In genomic region chr1:44217809-44218410, GRCh38 we compare ENCODE assay signal across 8 cellular contexts. TPM values are rescaled to one million over a fixed set of nuclear protein-coding genes. Genes with fewer than 3 reads are reported as not detected.
DNase-seq lines count a peak whose midpoint lies in the region; ATAC-seq and TF ChIP-seq lines count a peak whose summit lies in the region.

No MANE protein-coding gene starts in this region.

- H3K36me3 Mint-ChIP-seq in WTC11, result peaks cover 43% of the 10 kb centered on the region

- H3K4me1 Mint-ChIP-seq in WTC11, result peaks cover 7% of the 10 kb centered on the region

- H3K9me3 ChIP-seq in AG04450 (ENCODE audit: control insufficient read depth, insufficient read depth, low read length), result no peaks in the 10 kb centered on the region; the same call in 1 of the 2 replicates
- H3K9me3 ChIP-seq in breast epithelium, result no peaks in the 10 kb centered on the region

- intact Hi-C loops in breast epithelium (cut with DNase I; ENCODE audit: low total_unique reads), result no loop called here

- H3K4me1 ChIP-seq in breast epithelium, result peaks cover 0 to 3% of the 10 kb centered on the region in 2 donors

- H3K27ac ChIP-seq in AG04450 (ENCODE audit: low read depth, low read length) (no peak overlapping the region), breast epithelium (no peak overlapping the region)

- no peak overlapping the region for H3K27ac Mint-ChIP-seq in WTC11

- no peaks in the 10 kb centered on the region for H3K9me3 Mint-ChIP-seq in WTC11

- no peak overlapping the region for H3K4me3 Mint-ChIP-seq in WTC11

- H3K36me3 ChIP-seq in breast epithelium, result no peaks in the 10 kb centered on the region

- no peaks in the 10 kb centered on the region for H3K27me3 Mint-ChIP-seq in WTC11 (ENCODE audit: low read depth)

- DNase-seq in AG04450 (ENCODE audit: low read depth, low spot score), result peak; percentile 26
- DNase-seq in GM20000 (ENCODE audit: low spot score), result peak; percentile 80
- DNase-seq in NCI-H2196 (lab: John Stamatoyannopoulos, UW; ENCODE audit: unreplicated experiment), result peak; percentile 86
- peak; percentile 90 for DNase-seq in WTC11 (ENCODE audit: low spot score)
- peak; percentile 56 to 73 for DNase-seq in breast epithelium (ENCODE audit: low spot score in 2 of 2)
- DNase-seq in iris pigment epithelial cell (ENCODE audit: low read depth), result peak; percentile 60
- peak; percentile 55 to 75 for DNase-seq in stimulated activated CD4-positive, alpha-beta T cell treated with anti-CD3 and anti-CD28 coated beads, Interleukin-15, amount 100 ng/mL, for 48 hours (ENCODE audit: low read depth in 2 of 2)

- POLR2A ChIA-PET in AG04450 (lab: Yijun Ruan, JAX) (no interaction called here), WTC11 (lab: Charles Lee) (interaction anchor here (1.2 to 1.4 kb wide), 2 partner anchors 16 to 434 kb away, joined by 3 to 5 read pairs; no protein-coding TSS in a partner anchor)

- H3K27me3 ChIP-seq in AG04450 (ENCODE audit: control insufficient read depth, insufficient read depth, low read length) (no peaks in the 10 kb centered on the region), breast epithelium (no peaks in the 10 kb centered on the region)

- TF ChIP-seq POLR2A in breast epithelium (IDR thresholded peaks at IDR 0.05), result no peak

- no peak overlapping the region for H3K4me3 ChIP-seq in AG04450 (ENCODE audit: low read depth, low read length)
- H3K4me3 ChIP-seq in breast epithelium, result no peak overlapping the region

- peak; percentile 94 for TF ChIP-seq CTCF in AG04450 (IDR thresholded peaks at IDR 0.05; ENCODE audit: low read depth, low read length)
- peak; percentile 76 for TF ChIP-seq CTCF in GM20000 (IDR thresholded peaks at IDR 0.05; ENCODE audit: extremely low read depth, missing control alignments)
- TF ChIP-seq CTCF in WTC11 (IDR thresholded peaks at IDR 0.05), result peak; percentile 90
- TF ChIP-seq CTCF in breast epithelium (IDR thresholded peaks at IDR 0.05), result peak; percentile 38 to 86 (median 80)

- CTCF ChIA-PET in AG04450 (lab: Charles Lee), result interaction anchor here (0.5 to 7.3 kb wide), 40 partner anchors 8 to 435 kb away, joined by 3 to 57 read pairs (median 4); partner anchors contain the start of gene KLF17
- CTCF ChIA-PET in WTC11 (lab: Charles Lee), result interaction anchor here (0.6 to 6.3 kb wide), 61 partner anchors 8 to 586 kb away, joined by 3 to 57 read pairs (median 4); partner anchors contain the start of genes ARMH1, KLF17 and TMEM53

- ATAC-seq in WTC11 (peak; percentile 70), GM21737 (IDR thresholded peaks at IDR 0.05; ENCODE audit: unreplicated experiment) (no peak)

TF ChIP-seq in WTC11, 78 proteins besides CTCF, POLR2A, EP300 and RAD21:
- no peak for TF ChIP-seq ZNF121 (CRISPR knock-in tag; IDR thresholded peaks at IDR 0.05)
- no peak for TF ChIP-seq ZNF671 (CRISPR knock-in tag; IDR thresholded peaks at IDR 0.05)
- no peak for TF ChIP-seq E2F5 (CRISPR knock-in tag; IDR thresholded peaks at IDR 0.05)
- TF ChIP-seq ZNF425 (CRISPR knock-in tag; conservative IDR thresholded peaks at IDR 0.05), result no peak
- no peak for TF ChIP-seq FOXP1 (CRISPR knock-in tag; IDR thresholded peaks at IDR 0.05; ENCODE audit: borderline replicate concordance)
- TF ChIP-seq NR3C1 (CRISPR knock-in tag; conservative IDR thresholded peaks at IDR 0.05; ENCODE audit: low read depth), result no peak
- no peak for TF ChIP-seq ZNF317 (CRISPR knock-in tag; IDR thresholded peaks at IDR 0.05; ENCODE audit: borderline replicate concordance, low read depth)
- TF ChIP-seq GTF2I (CRISPR knock-in tag; conservative IDR thresholded peaks at IDR 0.05), result no peak
- no peak for TF ChIP-seq ZBTB43 (CRISPR knock-in tag; IDR thresholded peaks at IDR 0.05)
- TF ChIP-seq PRRX2 (CRISPR knock-in tag; IDR thresholded peaks at IDR 0.05), result no peak
- no peak for TF ChIP-seq ZNF219 (CRISPR knock-in tag; IDR thresholded peaks at IDR 0.05; ENCODE audit: borderline replicate concordance)
- no peak for TF ChIP-seq CREM (CRISPR knock-in tag; IDR thresholded peaks at IDR 0.05)
- no peak for TF ChIP-seq ZNF138 (CRISPR knock-in tag; conservative IDR thresholded peaks at IDR 0.05)
- no peak for TF ChIP-seq ZNF512 (CRISPR knock-in tag; IDR thresholded peaks at IDR 0.05; ENCODE audit: borderline replicate concordance)
- TF ChIP-seq ATF6 (CRISPR knock-in tag; IDR thresholded peaks at IDR 0.05), result no peak
- no peak for TF ChIP-seq IRF1 (CRISPR knock-in tag; IDR thresholded peaks at IDR 0.05)

RNA-seq across cellular contexts. Expression of gene DMAP1, which starts 4.6 kb away (rescaled TPM):
- polyA plus RNA-seq in AG04450 (2011; rRNA removed), result 27.0 and 31.5 TPM in 2 replicates
- 48.4 and 50.3 TPM in 2 replicates for polyA minus RNA-seq in AG04450 (2011; rRNA and poly(A)+ RNA removed)
- total RNA-seq in WTC11 (2021), result 40.9 to 44.4 TPM (median 42.3 TPM) in 3 replicates
- total RNA-seq in breast epithelium, result 10 to 100 TPM; 40.3 to 66.2 (median 51.4) TPM

Comparison
In these comparisons a context has a peak if more than half of its experiments do, and no peak if none do; other contexts are left out.
1. DNase-seq: peak in every context shown above with its lines; median percentile 90 in WTC11; 86 in NCI-H2196; 80 in GM20000; 65 in stimulated activated CD4-positive, alpha-beta T cell treated with anti-CD3 and anti-CD28 coated beads, Interleukin-15, amount 100 ng/mL, for 48 hours; 64 in breast epithelium; 60 in iris pigment epithelial cell; 26 in AG04450.